ENCODE assay signal across 1 cellular context in genomic region chr2:38598200-38598990, GRCh38.
TF ChIP-seq lines count a peak whose summit lies in the region.

No MANE protein-coding gene starts in this region.

TF ChIP-seq in IMR-90, 13 proteins besides CTCF, POLR2A, EP300 and RAD21 (continued from another document):
- TF ChIP-seq SMC3 (IDR thresholded peaks at IDR 0.05; ENCODE audit: low read depth, low read length): no peak
- no peak for TF ChIP-seq MAZ (IDR thresholded peaks at IDR 0.05; ENCODE audit: borderline replicate concordance, low read depth, low read length)
